ENCODE assay signal across 27 cellular contexts in the genomic region with DNA sequence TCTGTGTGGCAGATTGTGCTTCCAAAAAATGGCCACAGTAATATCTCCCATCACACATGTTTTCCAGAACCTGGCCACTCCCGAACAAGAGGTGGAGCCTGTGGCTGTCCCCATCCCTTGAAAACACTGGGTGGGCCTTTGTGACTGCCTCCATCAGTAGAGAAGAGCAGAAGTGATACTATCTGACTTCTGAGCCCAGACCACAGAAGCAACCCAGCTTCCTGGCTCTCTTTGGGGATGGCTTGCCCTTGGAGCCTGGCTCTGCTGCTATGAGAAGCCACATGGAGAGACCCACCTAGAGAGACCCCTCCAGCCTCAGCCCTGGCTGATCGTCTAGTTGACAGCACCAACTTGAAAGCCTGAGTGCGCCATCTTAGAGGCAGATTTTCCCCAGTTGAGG.
"Had no signal": no experiment of that assay in that cellular context is flagged by ENCODE, and none has a peak within 500 bp of the region (broad histone marks: within the 10 kb centered on the region; RNA-seq: fewer than 3 reads in every experiment).

No MANE protein-coding gene starts in this region.

- ATAC-seq: activated T-cell treated with anti-CD3 and anti-CD28 coated beads, Interleukin-2, amount 50 U/mL, for 72 hours; body of pancreas; foreskin keratinocyte; heart left ventricle; left lung; mucosa of descending colon; natural killer cell treated with Interleukin-12 subunit alpha and Interleukin-12 subunit beta and Interleukin-15 and Interleukin-18, amount 100 ng/mL, for 72 hours; right lobe of liver; upper lobe of right lung had no signal

- H3K9me3 Mint-ChIP-seq: activated T-cell treated with anti-CD3 and anti-CD28 coated beads, Interleukin-2, amount 50 U/mL, for 72 hours; natural killer cell treated with Interleukin-12 subunit alpha and Interleukin-12 subunit beta and Interleukin-15 and Interleukin-18, amount 100 ng/mL, for 72 hours had no signal

- H3K27me3 ChIP-seq: body of pancreas, esophagus muscularis mucosa, heart left ventricle, left lung, right lobe of liver, stomach, suprapubic skin, upper lobe of right lung had no signal

- H3K4me3 ChIP-seq: body of pancreas, esophagus muscularis mucosa, heart left ventricle, left lung, lung, mucosa of descending colon, right lobe of liver, skin epidermis, stomach, suprapubic skin, tibial artery, upper lobe of right lung had no signal

- H3K36me3 Mint-ChIP-seq: activated naive CD8-positive, alpha-beta T cell; natural killer cell treated with Interleukin-12 subunit alpha and Interleukin-12 subunit beta and Interleukin-15 and Interleukin-18, amount 100 ng/mL, for 72 hours had no signal

- H3K27ac Mint-ChIP-seq: activated naive CD8-positive, alpha-beta T cell; activated T-cell treated with anti-CD3 and anti-CD28 coated beads, Interleukin-2, amount 50 U/mL, for 72 hours; natural killer cell treated with Interleukin-12 subunit alpha and Interleukin-12 subunit beta and Interleukin-15 and Interleukin-18, amount 100 ng/mL, for 72 hours had no signal

- H3K4me3 Mint-ChIP-seq: activated naive CD8-positive, alpha-beta T cell; activated T-cell treated with anti-CD3 and anti-CD28 coated beads, Interleukin-2, amount 50 U/mL, for 72 hours; natural killer cell treated with Interleukin-12 subunit alpha and Interleukin-12 subunit beta and Interleukin-15 and Interleukin-18, amount 100 ng/mL, for 72 hours had no signal

- H3K4me1 ChIP-seq: foreskin keratinocyte, right lobe of liver, suprapubic skin had no signal

- H3K27ac ChIP-seq: body of pancreas, esophagus muscularis mucosa, foreskin keratinocyte, left lung, right lobe of liver, skin epidermis, stomach, suprapubic skin, tibial artery, upper lobe of right lung, VCaP had no signal

- H3K36me3 ChIP-seq: esophagus muscularis mucosa, heart left ventricle, left lung, right lobe of liver, stomach, suprapubic skin, tibial artery, upper lobe of right lung had no signal

- DNase-seq: activated CD4-positive, alpha-beta T cell treated with anti-CD3 and anti-CD28 coated beads for 4 hours; activated CD4-positive, alpha-beta T cell treated with anti-CD3 and anti-CD28 coated beads, Interleukin-2, amount 50 U/mL, for 4 hours; activated naive CD4-positive, alpha-beta T cell treated with Interleukin-2 at 50 U/mL for 16 hours; activated T-cell treated with anti-CD3 and anti-CD28 coated beads for 4 hours; activated T-cell treated with anti-CD3 and anti-CD28 coated beads, Interleukin-2, amount 50 U/mL, for 72 hours; aorta; body of pancreas; dermis blood vessel endothelial cell; effector CD4-positive, alpha-beta T cell; foreskin keratinocyte; heart left ventricle; kidney glomerular epithelial cell; left lung; mucosa of descending colon; right lobe of liver; stimulated activated CD4-positive, alpha-beta T cell treated with anti-CD3 and anti-CD28 coated beads, Interleukin-12 subunit alpha, Interleukin-12 subunit beta, amount 100 ng/mL, for 4 hours; stimulated activated CD4-positive, alpha-beta T cell treated with anti-CD3 and anti-CD28 coated beads, Interleukin-4, amount 100 ng/mL, for 1 hour; stomach; tibial artery; upper lobe of right lung had no signal

- H3K9me3 ChIP-seq: body of pancreas, esophagus muscularis mucosa, heart left ventricle, left lung, mucosa of descending colon, right lobe of liver, stomach, suprapubic skin, tibial artery, upper lobe of right lung had no signal
